25 cellular contexts compared by ENCODE assay signal in the genomic region with DNA sequence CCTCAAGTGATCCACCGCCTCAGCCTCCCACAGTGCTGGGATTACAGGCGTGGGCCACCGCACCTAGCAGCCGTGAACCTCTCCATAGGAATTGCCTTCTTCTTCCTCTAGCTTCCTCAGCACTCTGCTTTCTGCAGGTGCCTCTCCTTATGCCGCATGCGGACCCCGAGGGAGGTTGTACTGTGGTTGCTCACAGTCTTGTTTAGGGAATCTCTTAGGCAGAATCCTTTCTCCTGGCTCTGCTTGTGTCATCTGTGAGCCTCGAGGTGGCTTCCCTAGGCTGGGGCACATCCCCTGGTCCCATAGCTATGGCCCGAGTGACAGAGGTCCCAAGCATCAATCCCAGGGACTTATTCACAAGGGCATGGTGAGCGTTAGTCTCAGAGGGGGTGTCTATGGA. TPM values are rescaled to one million over a fixed set of nuclear protein-coding genes. Genes with fewer than 3 reads are reported as not detected.
"Had no signal": no experiment of that assay in that cellular context is flagged by ENCODE, and none has a peak within 500 bp of the region (broad histone marks: within the 10 kb centered on the region; RNA-seq: fewer than 3 reads in every experiment).

No MANE protein-coding gene starts in this region.

- H3K4me3 ChIP-seq: ascending aorta, esophagus squamous epithelium, gastrocnemius medialis, pancreas, psoas muscle, thyroid gland had no signal

- H3K36me3 ChIP-seq: ascending aorta, brain microvascular endothelial cell, esophagus squamous epithelium, gastrocnemius medialis, neutrophil, pancreas, thyroid gland had no signal

- H3K4me1 Mint-ChIP-seq: endodermal cell had no signal

- H3K27ac ChIP-seq: ascending aorta, brain microvascular endothelial cell, esophagus squamous epithelium, gastrocnemius medialis, neutrophil, pancreas, psoas muscle, thyroid gland had no signal

- H3K4me3 Mint-ChIP-seq: activated T-helper 1 cell treated with anti-CD3 and anti-CD28 coated beads, Interleukin-12 subunit alpha, Interleukin-12 subunit beta, Interleukin-2, Interleukin-4 antibody, amounts not matched to agents 30 ng/mL and 10 ng/mL and 1 ng/mL, durations not matched to agents 14 hours and 24 hours and 36 hours; endodermal cell; nephron; stimulated activated naive CD8-positive, alpha-beta T cell treated with anti-CD3 and anti-CD28 coated beads, Interleukin-15, Interleukin-2, amounts not matched to agents 100 ng/mL and 50 ng/mL, for 24 hours; WTC11 had no signal

- DNase-seq: activated gamma-delta T cell; brain microvascular endothelial cell; caudate nucleus; endodermal cell; esophagus squamous epithelium; gastrocnemius medialis; hippocampal formation; left ventricle myocardium superior; mammary epithelial cell; pancreas; right cardiac atrium; stimulated activated CD4-positive, alpha-beta T cell treated with anti-CD3 and anti-CD28 coated beads, Interleukin-12 subunit alpha, Interleukin-12 subunit beta, amount 100 ng/mL, for 4 hours; stimulated activated CD4-positive, alpha-beta T cell treated with anti-CD3 and anti-CD28 coated beads, Interleukin-4, amount 100 ng/mL, for 4 hours; substantia nigra; T-helper 9 cell; thyroid gland had no signal

- H3K4me1 ChIP-seq: ascending aorta, gastrocnemius medialis, pancreas, psoas muscle had no signal

- H3K36me3 Mint-ChIP-seq: activated naive CD4-positive, alpha-beta T cell treated with anti-CD3 and anti-CD28 coated beads, Interleukin-2, amount 50 U/mL, for 72 hours; WTC11 had no signal

- H3K9me3 Mint-ChIP-seq: activated naive CD4-positive, alpha-beta T cell treated with anti-CD3 and anti-CD28 coated beads, Interleukin-2, amount 50 U/mL, for 72 hours; activated T-helper 1 cell treated with anti-CD3 and anti-CD28 coated beads, Interleukin-12 subunit alpha, Interleukin-12 subunit beta, Interleukin-2, Interleukin-4 antibody, amounts not matched to agents 30 ng/mL and 10 ng/mL and 1 ng/mL, durations not matched to agents 14 hours and 24 hours and 36 hours; endodermal cell; nephron; stimulated activated naive CD8-positive, alpha-beta T cell treated with anti-CD3 and anti-CD28 coated beads, Interleukin-15, Interleukin-2, amounts not matched to agents 100 ng/mL and 50 ng/mL, for 24 hours; WTC11 had no signal

- H3K27ac Mint-ChIP-seq: activated naive CD4-positive, alpha-beta T cell treated with anti-CD3 and anti-CD28 coated beads, Interleukin-2, amount 50 U/mL, for 72 hours; activated T-helper 1 cell treated with anti-CD3 and anti-CD28 coated beads, Interleukin-12 subunit alpha, Interleukin-12 subunit beta, Interleukin-2, Interleukin-4 antibody, amounts not matched to agents 30 ng/mL and 10 ng/mL and 1 ng/mL, durations not matched to agents 14 hours and 24 hours and 36 hours; endodermal cell; nephron; stimulated activated naive CD8-positive, alpha-beta T cell treated with anti-CD3 and anti-CD28 coated beads, Interleukin-15, Interleukin-2, amounts not matched to agents 100 ng/mL and 50 ng/mL, for 24 hours; WTC11 had no signal

- H3K9me3 ChIP-seq: ascending aorta, esophagus squamous epithelium, gastrocnemius medialis, neutrophil, pancreas, psoas muscle, thyroid gland had no signal

RNA-seq across cellular contexts. Expression of a gene that starts 33.2 kb away (rescaled TPM):
- total RNA-seq: endodermal cell, myocyte had no signal
